Comparison of ENCODE assay signal across 8 cellular contexts in the genomic region with DNA sequence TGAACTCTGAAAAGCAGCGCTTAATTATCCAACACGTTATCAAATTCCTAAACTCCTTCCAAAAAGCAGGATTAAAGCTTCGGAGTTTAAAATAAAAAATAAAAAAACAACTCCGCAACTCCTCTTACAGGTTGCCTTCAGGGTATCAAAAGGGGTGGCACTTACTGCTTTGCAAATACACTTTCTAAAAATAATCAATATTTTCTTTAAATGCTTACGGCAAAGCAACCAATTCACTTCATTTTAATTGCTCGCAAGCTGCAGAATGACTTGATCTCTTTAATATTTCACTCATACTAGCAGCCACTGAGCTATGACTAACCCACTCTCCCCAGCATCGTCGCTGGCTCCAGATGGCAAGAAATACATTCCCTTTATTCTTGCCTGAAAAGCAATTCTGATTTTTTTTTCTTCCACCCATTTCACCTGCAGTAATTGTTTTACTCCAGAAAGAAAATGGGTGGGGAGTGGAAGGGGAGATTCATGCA. TPM values are rescaled to one million over a fixed set of nuclear protein-coding genes. Genes with fewer than 3 reads are reported as not detected.
DNase-seq lines count a peak whose midpoint lies in the region; ATAC-seq and TF ChIP-seq lines count a peak whose summit lies in the region.

No MANE protein-coding gene starts in this region.

- peaks cover 14% of the 10 kb centered on the region for H3K4me1 ChIP-seq in CD4-positive, CD25-positive, alpha-beta regulatory T cell (ENCODE audit: control insufficient read depth, insufficient read depth, low read length, poor library complexity, severe bottlenecking)
- H3K4me1 ChIP-seq in mucosa of stomach (ENCODE audit: control insufficient read depth, insufficient read depth, low read length): peaks cover 7% of the 10 kb centered on the region

- H3K27me3 Mint-ChIP-seq in CD4-positive, CD25-positive, alpha-beta regulatory T cell: peaks cover 13% of the 10 kb centered on the region

- peak overlapping the region; percentile 58 for H3K9ac ChIP-seq in mucosa of stomach (ENCODE audit: low read length)

- peak overlapping the region; percentile 70 to 90 (median 84) for H3K4me3 Mint-ChIP-seq in CD4-positive, CD25-positive, alpha-beta regulatory T cell

- CTCF ChIA-PET in HEK293T (lab: Yijun Ruan, JAX): interaction anchor here (0.6 to 1.4 kb wide), 3 partner anchors 19 to 212 kb away, joined by 5 to 8 read pairs (median 5); no protein-coding TSS in a partner anchor

- H3K4me1 Mint-ChIP-seq in CD4-positive, CD25-positive, alpha-beta regulatory T cell: peaks cover 10 to 30% (median 18%) of the 10 kb centered on the region in 4 donors

- no peak for DNase-seq in CD4-positive, CD25-positive, alpha-beta regulatory T cell
- DNase-seq in NCI-H146 (lab: John Stamatoyannopoulos, UW): peak; percentile 34
- DNase-seq in dermis blood vessel endothelial cell: peak; percentile 43
- DNase-seq in HEK293T (ENCODE audit: extremely low spot score): no peak
- no peak for DNase-seq in NK-92 treated with Interleukin-12 subunit alpha and Interleukin-12 subunit beta, amount 100 ng/mL, for 24 hours (lab: John Stamatoyannopoulos, UW)
- DNase-seq in central memory CD4-positive, alpha-beta T cell: no peak
- DNase-seq in retina: no peak

- H3K9me3 Mint-ChIP-seq in CD4-positive, CD25-positive, alpha-beta regulatory T cell: peaks cover 0 to 1% (median 0%) of the 10 kb centered on the region in 7 donors

- no peaks in the 10 kb centered on the region for H3K9me3 ChIP-seq in CD4-positive, CD25-positive, alpha-beta regulatory T cell (ENCODE audit: control insufficient read depth in 2 of 2, low read length in 2 of 2)
- no peaks in the 10 kb centered on the region for H3K9me3 ChIP-seq in mucosa of stomach (ENCODE audit: control insufficient read depth, low read length)

- no peaks in the 10 kb centered on the region for H3K36me3 ChIP-seq in CD4-positive, CD25-positive, alpha-beta regulatory T cell (ENCODE audit: control insufficient read depth, insufficient read depth, low read length)
- H3K36me3 ChIP-seq in mucosa of stomach (ENCODE audit: control insufficient read depth, insufficient read depth, low read length): no peaks in the 10 kb centered on the region

- POLR2A ChIA-PET in HEK293T (lab: Yijun Ruan, JAX): interaction anchor here (0.6 kb wide), 1 partner anchor 82 kb away, joined by 3 read pairs; no protein-coding TSS in a partner anchor

- H3K27ac Mint-ChIP-seq in CD4-positive, CD25-positive, alpha-beta regulatory T cell: peak overlapping the region in 1 of 3 donors; percentile 26

- peaks cover 7% of the 10 kb centered on the region for H3K27me3 ChIP-seq in CD4-positive, CD25-positive, alpha-beta regulatory T cell (ENCODE audit: control insufficient read depth, insufficient read depth, low read length)
- no peaks in the 10 kb centered on the region for H3K27me3 ChIP-seq in mucosa of stomach (ENCODE audit: control insufficient read depth, insufficient read depth, low read length)

- H3K27ac ChIP-seq in CD4-positive, CD25-positive, alpha-beta regulatory T cell (ENCODE audit: insufficient read depth, low read length, poor library complexity, severe bottlenecking): no peak overlapping the region

- no peaks in the 10 kb centered on the region for H3K36me3 Mint-ChIP-seq in CD4-positive, CD25-positive, alpha-beta regulatory T cell

- ATAC-seq in CD4-positive, CD25-positive, alpha-beta regulatory T cell (ENCODE audit: low read depth in 2 of 2): no peak

- peak overlapping the region; percentile 55 for H3K4me3 ChIP-seq in CD4-positive, CD25-positive, alpha-beta regulatory T cell (ENCODE audit: low read depth, low read length)
- H3K4me3 ChIP-seq in mucosa of stomach (ENCODE audit: low read length): peak overlapping the region; percentile 15

TF ChIP-seq in HEK293T, 16 proteins besides CTCF, POLR2A, EP300 and RAD21:
- TF ChIP-seq TARDBP (IDR thresholded peaks at IDR 0.05): no peak
- no peak for TF ChIP-seq NFRKB (IDR thresholded peaks at IDR 0.05)
- no peak for TF ChIP-seq BHLHE40 (IDR thresholded peaks at IDR 0.05; ENCODE audit: borderline replicate concordance)
- TF ChIP-seq CTBP1 (IDR thresholded peaks at IDR 0.05; ENCODE audit: borderline replicate concordance): no peak
- TF ChIP-seq HDGF (IDR thresholded peaks at IDR 0.05; ENCODE audit: borderline replicate concordance): no peak
- no peak for TF ChIP-seq ZNF384 (IDR thresholded peaks at IDR 0.05)
- TF ChIP-seq, protein P1, sequence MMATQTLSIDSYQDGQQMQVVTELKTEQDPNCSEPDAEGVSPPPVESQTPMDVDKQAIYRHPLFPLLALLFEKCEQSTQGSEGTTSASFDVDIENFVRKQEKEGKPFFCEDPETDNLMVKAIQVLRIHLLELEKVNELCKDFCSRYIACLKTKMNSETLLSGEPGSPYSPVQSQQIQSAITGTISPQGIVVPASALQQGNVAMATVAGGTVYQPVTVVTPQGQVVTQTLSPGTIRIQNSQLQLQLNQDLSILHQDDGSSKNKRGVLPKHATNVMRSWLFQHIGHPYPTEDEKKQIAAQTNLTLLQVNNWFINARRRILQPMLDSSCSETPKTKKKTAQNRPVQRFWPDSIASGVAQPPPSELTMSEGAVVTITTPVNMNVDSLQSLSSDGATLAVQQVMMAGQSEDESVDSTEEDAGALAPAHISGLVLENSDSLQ (IDR thresholded peaks at IDR 0.05): no peak
- no peak for TF ChIP-seq ARNT (IDR thresholded peaks at IDR 0.05)
- TF ChIP-seq FOXA1 (IDR thresholded peaks at IDR 0.05): no peak
- TF ChIP-seq SP1 (IDR thresholded peaks at IDR 0.05): no peak
- TF ChIP-seq SUZ12 (IDR thresholded peaks at IDR 0.05): no peak
- TF ChIP-seq L3MBTL2 (conservative IDR thresholded peaks at IDR 0.05): no peak
- TF ChIP-seq ELF4 (IDR thresholded peaks at IDR 0.05): no peak
- no peak for TF ChIP-seq FOXM1 (IDR thresholded peaks at IDR 0.05; ENCODE audit: borderline replicate concordance)
- TF ChIP-seq LEF1 (IDR thresholded peaks at IDR 0.05; ENCODE audit: borderline replicate concordance): no peak
- TF ChIP-seq FOXK2 (IDR thresholded peaks at IDR 0.05): no peak
TF ChIP-seq in HEK293T: peak in this region for 0.

RNA-seq across cellular contexts. Expression of a gene that starts 54.4 kb away (rescaled TPM):
- 85.5 TPM for total RNA-seq in CD4-positive, CD25-positive, alpha-beta regulatory T cell
- 10 to 100 TPM; 22.3 to 41.2 (median 28.2) TPM for polyA plus RNA-seq in CD4-positive, CD25-positive, alpha-beta regulatory T cell
- total RNA-seq in dermis blood vessel endothelial cell: 34.9 and 44.5 TPM in 2 replicates

Comparison
In these comparisons a context has a peak if more than half of its experiments do, and no peak if none do; other contexts are left out.
1. DNase-seq: peak in NCI-H146 (single experiment) and dermis blood vessel endothelial cell (single experiment); none in CD4-positive, CD25-positive, alpha-beta regulatory T cell (0 of 3), HEK293T (single experiment), NK-92 treated with Interleukin-12 subunit alpha and Interleukin-12 subunit beta, amount 100 ng/mL, for 24 hours (single experiment), central memory CD4-positive, alpha-beta T cell (single experiment) and retina (single experiment).